In the genomic region with DNA sequence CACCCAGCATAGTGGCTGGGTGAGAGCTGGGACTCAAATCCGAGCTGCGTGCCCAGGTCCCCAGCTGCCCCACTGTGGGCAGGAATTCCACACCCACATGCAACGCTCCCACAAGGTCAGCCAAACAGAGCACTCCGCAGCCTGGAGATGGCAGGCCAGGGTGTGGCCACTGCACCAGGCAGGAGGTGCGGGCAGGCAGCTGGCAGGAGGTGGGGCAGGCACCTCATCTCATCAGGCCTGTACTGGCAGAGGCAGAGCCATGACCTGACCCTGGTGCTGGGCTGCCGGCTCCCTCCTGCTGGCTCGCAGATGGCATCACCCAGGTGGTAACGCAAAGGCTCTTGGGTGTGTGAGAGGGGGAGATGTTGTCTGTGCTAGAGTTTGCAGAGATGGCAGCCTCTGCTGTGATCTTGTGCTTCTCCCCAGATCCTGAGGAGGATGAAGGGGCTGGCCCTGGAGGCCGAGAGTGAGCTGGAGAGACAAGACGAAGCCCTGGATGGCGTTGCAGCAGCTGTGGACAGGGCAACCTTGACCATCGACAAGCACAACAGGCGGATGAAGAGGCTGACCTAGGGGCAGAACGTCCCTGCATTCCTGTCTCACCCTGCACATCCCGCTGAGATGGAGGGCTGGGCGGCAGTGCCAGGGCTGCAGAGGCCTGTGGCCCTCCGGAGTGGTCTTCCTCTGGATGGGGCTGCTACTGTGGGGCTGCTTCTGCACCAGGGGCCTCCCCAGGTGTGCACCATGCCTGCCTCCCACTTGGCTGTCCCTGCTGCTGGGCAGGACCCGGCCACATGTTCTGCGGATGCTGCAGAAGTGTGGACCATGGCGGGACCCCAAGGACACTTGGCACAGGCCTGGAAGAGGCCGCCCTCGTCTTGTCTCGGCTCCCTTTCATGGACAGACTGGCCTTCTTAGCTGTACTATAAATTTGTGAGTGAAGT, we compare ENCODE assay signal across 15 cellular contexts.
DNase-seq lines count a peak whose midpoint lies in the region; ATAC-seq and TF ChIP-seq lines count a peak whose summit lies in the region.
"Had no signal": no experiment of that assay in that cellular context is flagged by ENCODE, and none has a peak within 500 bp of the region (broad histone marks: within the 10 kb centered on the region; RNA-seq: fewer than 3 reads in every experiment).

No MANE protein-coding gene starts in this region.

- no peak for TF ChIP-seq CTCF in RWPE1 (conservative IDR thresholded peaks at IDR 0.05; ENCODE audit: low read depth)

- POLR2A ChIA-PET in RWPE1 (lab: Yijun Ruan, JAX; ENCODE audit: low non-redundant PET), result no interaction called here

- CTCF ChIA-PET in RWPE1 (lab: Yijun Ruan, JAX), result interaction anchor here (0.6 kb wide), 1 partner anchor 360 kb away, joined by 3 read pairs; no protein-coding TSS in a partner anchor

- ATAC-seq in activated CD4-positive, CD25-positive, alpha-beta regulatory T cell treated with anti-CD3 and anti-CD28 coated beads, Interleukin-2, amount 50 U/mL, for 24 hours, result no peak
- no peak for ATAC-seq in HG03139 (IDR thresholded peaks at IDR 0.05; ENCODE audit: unreplicated experiment)
- ATAC-seq: K562 had no signal

- peak; percentile 24 for DNase-seq in activated CD4-positive, CD25-positive, alpha-beta regulatory T cell treated with anti-CD3 and anti-CD28 coated beads, Interleukin-2, amount 50 U/mL, for 72 hours
- DNase-seq in RWPE1 (ENCODE audit: low spot score) (no peak), islet precursor cell (peak; percentile 41), NCI-H1048 (lab: John Stamatoyannopoulos, UW) (no peak)
- DNase-seq in stimulated activated CD8-positive, alpha-beta memory T cell treated with anti-CD3 and anti-CD28 coated beads, Interleukin-4, amount 100 ng/mL, for 48 hours, result peak; percentile 7
- DNase-seq in stimulated activated CD4-positive, alpha-beta T cell treated with anti-CD3 and anti-CD28 coated beads, Interleukin-4, amount 100 ng/mL, for 24 hours, result no peak
- DNase-seq: activated CD4-positive, CD25-positive, alpha-beta regulatory T cell; activated naive CD4-positive, alpha-beta T cell treated with anti-CD3 and anti-CD28 coated beads for 36 hours; DMS79; occipital lobe; SHP77 had no signal

- peak overlapping the region; percentile 44 for H3K27ac ChIP-seq in RWPE1
- H3K27ac ChIP-seq: skin epidermis had no signal

Comparison
In these comparisons a context has a peak if more than half of its experiments do, and no peak if none do; other contexts are left out.
1. DNase-seq: peak in activated CD4-positive, CD25-positive, alpha-beta regulatory T cell treated with anti-CD3 and anti-CD28 coated beads, Interleukin-2, amount 50 U/mL, for 72 hours (single experiment), islet precursor cell (single experiment) and stimulated activated CD8-positive, alpha-beta memory T cell treated with anti-CD3 and anti-CD28 coated beads, Interleukin-4, amount 100 ng/mL, for 48 hours (single experiment); none in RWPE1 (single experiment), stimulated activated CD4-positive, alpha-beta T cell treated with anti-CD3 and anti-CD28 coated beads, Interleukin-4, amount 100 ng/mL, for 24 hours (single experiment) and NCI-H1048 (single experiment).